Comparison of ENCODE assay signal across 9 cellular contexts in genomic region chr1:23727362-23727811, GRCh38. TPM values are rescaled to one million over a fixed set of nuclear protein-coding genes. Genes with fewer than 3 reads are reported as not detected.
DNase-seq lines count a peak whose midpoint lies in the region; ATAC-seq and TF ChIP-seq lines count a peak whose summit lies in the region.
"Had no signal": no experiment of that assay in that cellular context is flagged by ENCODE, and none has a peak within 500 bp of the region (broad histone marks: within the 10 kb centered on the region; RNA-seq: fewer than 3 reads in every experiment).

No MANE protein-coding gene starts in this region.

- no peaks in the 10 kb centered on the region for H3K9me3 Mint-ChIP-seq in CD4-positive, alpha-beta T cell

- H3K27ac ChIP-seq in OCI-LY7 (ENCODE audit: low read depth, low read length, poor library complexity, severe bottlenecking) (peak overlapping the region; percentile 15), tibial nerve (peak overlapping the region in 3 of 4 donors; percentile 26 to 74 (median 33))
- H3K27ac ChIP-seq in CD4-positive, alpha-beta T cell (ENCODE audit: low read depth, low read length) = no peak overlapping the region

- DNase-seq in NCI-H2081 (lab: John Stamatoyannopoulos, UW) (peak; percentile 13 to 67), NCI-H2081 treated with DMSO at 0.1 percent for 48 hours (lab: John Stamatoyannopoulos, UW) (no peak), OCI-LY7 (ENCODE audit: low spot score) (peak; percentile 40), iris pigment epithelial cell (ENCODE audit: low read depth) (peak; percentile 96), tibial nerve (ENCODE audit: low spot score in 2 of 2) (peak; percentile 33 to 60), SW480 (ENCODE audit: low spot score) (no peak), NCI-H2107 treated with DMSO at 0.1 percent for 48 hours (lab: John Stamatoyannopoulos, UW; ENCODE audit: unreplicated experiment) (no peak)
- no peak for DNase-seq in CD4-positive, alpha-beta T cell
- DNase-seq: activated CD4-positive, alpha-beta T cell treated with anti-CD3 and anti-CD28 coated beads for 48 hours had no signal

- 53 to 62% methylated on average over 9 of the region's 9 CpGs for WGBS in tibial nerve, 2 donors

- peak in 1 of 2 donors; percentile 46 for TF ChIP-seq EP300 in tibial nerve (IDR thresholded peaks at IDR 0.05)

- TF ChIP-seq POLR2A in tibial nerve (IDR thresholded peaks at IDR 0.05) = no peak

- intact Hi-C loops in OCI-LY7 (cut with micrococcal nuclease; ENCODE audit: unreplicated experiment) = no loop called here
- intact Hi-C loops in CD4-positive, alpha-beta T cell (cut with DNase I, micrococcal nuclease) = no loop called here

- H3K4me3 ChIP-seq in OCI-LY7 (ENCODE audit: low read depth, low read length, poor library complexity, severe bottlenecking) (no peak overlapping the region), tibial nerve (no peak overlapping the region)

- H3K36me3 ChIP-seq in OCI-LY7 (ENCODE audit: insufficient read depth, low read length) = no peaks in the 10 kb centered on the region
- no peaks in the 10 kb centered on the region for H3K36me3 ChIP-seq in tibial nerve

- no peaks in the 10 kb centered on the region for H3K4me1 Mint-ChIP-seq in CD4-positive, alpha-beta T cell (ENCODE audit: low read depth)

- no peaks in the 10 kb centered on the region for H3K9me3 ChIP-seq in OCI-LY7 (ENCODE audit: low read length)
- no peaks in the 10 kb centered on the region for H3K9me3 ChIP-seq in tibial nerve
- no peaks in the 10 kb centered on the region for H3K9me3 ChIP-seq in CD4-positive, alpha-beta T cell (ENCODE audit: control insufficient read depth, low read length)

- no peaks in the 10 kb centered on the region for H3K27me3 ChIP-seq in tibial nerve
- no peaks in the 10 kb centered on the region for H3K27me3 ChIP-seq in CD4-positive, alpha-beta T cell (ENCODE audit: control insufficient read depth, insufficient read depth, low read length)

- no peak overlapping the region for H3K4me3 Mint-ChIP-seq in CD4-positive, alpha-beta T cell

- H3K79me2 ChIP-seq in OCI-LY7 (ENCODE audit: insufficient read depth, low read depth, low read length) = no peaks in the 10 kb centered on the region

- no peak for ATAC-seq in CD4-positive, alpha-beta T cell (ENCODE audit: poor library complexity)

- H3K4me2 ChIP-seq in OCI-LY7 (ENCODE audit: low read length) = peak overlapping the region; percentile 56

- BruUV-seq in OCI-LY7 (replicated peaks; lab: Mats Ljungman, UMichigan) = no TSS peak

- CTCF ChIA-PET in OCI-LY7 (lab: Charles Lee; ENCODE audit: unreplicated experiment) = no interaction called here
- CTCF ChIA-PET in CD4-positive, alpha-beta T cell (lab: Charles Lee) = no interaction called here

- TF ChIP-seq CTCF in OCI-LY7 (conservative IDR thresholded peaks at IDR 0.05; ENCODE audit: low read length) (no peak), tibial nerve (IDR thresholded peaks at IDR 0.05) (no peak)
- no peak for TF ChIP-seq CTCF in CD4-positive, alpha-beta T cell (IDR thresholded peaks at IDR 0.05)

- POLR2A ChIA-PET in OCI-LY7 (lab: Charles Lee) = interaction anchor here (0.6 to 1.4 kb wide), 2 partner anchors 16 to 78 kb away, joined by 6 to 8 read pairs; partner anchors contain the start of gene ELOA
- POLR2A ChIA-PET in CD4-positive, alpha-beta T cell (lab: Charles Lee) = no interaction called here

- H3K27me3 Mint-ChIP-seq in CD4-positive, alpha-beta T cell = no peaks in the 10 kb centered on the region

- H2AFZ ChIP-seq in OCI-LY7 (ENCODE audit: low read length) = no peak overlapping the region; the same call in 1 of the 2 replicates

- H4K20me1 ChIP-seq in OCI-LY7 (ENCODE audit: insufficient read depth, low read length) = no peaks in the 10 kb centered on the region

- no peaks in the 10 kb centered on the region for H3K9me2 ChIP-seq in OCI-LY7 (ENCODE audit: insufficient read depth, low read length)

- no peaks in the 10 kb centered on the region for H3K36me3 Mint-ChIP-seq in CD4-positive, alpha-beta T cell (ENCODE audit: low read depth)

- peaks cover 46% of the 10 kb centered on the region for H3K4me1 ChIP-seq in OCI-LY7 (ENCODE audit: insufficient read depth, low read length, poor library complexity, severe bottlenecking)
- H3K4me1 ChIP-seq in tibial nerve = peaks cover 0 to 23% (median 4%) of the 10 kb centered on the region in 4 donors

- H3K27ac Mint-ChIP-seq in CD4-positive, alpha-beta T cell = no peak overlapping the region

RNA-seq across cellular contexts. Expression of gene ELOA, which starts 15.9 kb away (rescaled TPM):
- total RNA-seq in OCI-LY7 (2014; rRNA removed; shearing (Covaris generic)) = 24.7 and 29.1 TPM in 2 replicates
- total RNA-seq in OCI-LY7 (2022) (35.8 and 41.0 TPM in 2 replicates), tibial nerve (10 to 100 TPM; 21.4 to 32.7 (median 23.7) TPM)
- total RNA-seq in CD4-positive, alpha-beta T cell = 10 to 100 TPM; 28.1 to 33.0 TPM

RNA-seq across cellular contexts. Expression of gene RPL11, which starts 35.8 kb away (rescaled TPM):
- total RNA-seq in OCI-LY7 (2014; rRNA removed; shearing (Covaris generic)) = 1,891 and 2,496 TPM in 2 replicates
- total RNA-seq in OCI-LY7 (2022) = 1,767 and 1,774 TPM in 2 replicates
- 100 to 1,000 TPM; 739 to 843 (median 765) TPM for total RNA-seq in tibial nerve
- 1,000 to 10,000 TPM; 2,191 to 2,374 TPM for total RNA-seq in CD4-positive, alpha-beta T cell

RNA-seq across cellular contexts. Expression of gene PITHD1, which starts 50.8 kb away (rescaled TPM):
- total RNA-seq in OCI-LY7 (2014; rRNA removed; shearing (Covaris generic)) = 89.9 and 90.8 TPM in 2 replicates
- total RNA-seq in OCI-LY7 (2022) = 63.6 and 67.2 TPM in 2 replicates
- 100 to 1,000 TPM in 1 of 4 donors, 10 to 100 TPM in 3; 64.2 to 105 (median 68.0) TPM for total RNA-seq in tibial nerve
- total RNA-seq in CD4-positive, alpha-beta T cell = 100 to 1,000 TPM; 110 to 111 TPM

Comparison
In these comparisons a context has a peak if more than half of its experiments do, and no peak if none do; other contexts are left out.
1. DNase-seq: peak in NCI-H2081 (2 of 2), OCI-LY7 (single experiment), iris pigment epithelial cell (single experiment) and tibial nerve (2 of 2); none in NCI-H2081 treated with DMSO at 0.1 percent for 48 hours (single experiment), CD4-positive, alpha-beta T cell (0 of 10), SW480 (single experiment) and NCI-H2107 treated with DMSO at 0.1 percent for 48 hours (single experiment).